Comparison of ENCODE assay signal across 28 cellular contexts in the genomic region with DNA sequence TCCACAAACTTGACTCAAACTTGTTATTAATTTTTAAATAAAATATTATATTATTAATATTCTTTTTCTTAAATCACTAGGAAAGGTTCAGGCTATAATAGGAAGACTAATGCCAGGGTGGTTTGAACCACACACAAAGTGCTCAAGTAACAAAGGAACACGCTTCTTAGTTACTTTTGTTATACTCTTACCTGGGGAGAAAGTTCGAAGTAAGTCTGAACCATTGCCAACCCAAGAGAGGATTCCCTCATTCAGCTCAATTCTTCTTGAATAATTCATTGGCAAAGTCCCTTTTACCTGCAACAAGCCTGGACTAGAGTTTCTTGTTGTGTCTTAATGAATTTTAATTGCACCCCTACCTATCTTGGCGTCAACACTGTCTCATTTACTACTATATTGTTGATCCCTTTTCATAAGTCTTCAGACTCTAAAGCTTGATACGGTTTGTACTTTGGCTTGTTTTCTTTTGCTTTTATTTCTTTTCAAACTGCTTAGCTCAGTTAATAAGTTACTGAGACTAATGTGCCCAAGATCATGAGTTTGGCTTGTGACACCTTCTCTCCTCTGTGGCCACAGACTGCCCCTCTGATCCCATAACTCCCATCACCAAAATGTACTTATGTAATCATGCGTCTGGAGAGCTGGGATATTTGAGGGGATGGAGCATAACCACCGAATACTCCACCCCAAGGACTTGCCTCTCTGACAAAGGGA. TPM values are rescaled to one million over a fixed set of nuclear protein-coding genes. Genes with fewer than 3 reads are reported as not detected.
"Had no signal": no experiment of that assay in that cellular context is flagged by ENCODE, and none has a peak within 500 bp of the region (broad histone marks: within the 10 kb centered on the region; RNA-seq: fewer than 3 reads in every experiment).

No MANE protein-coding gene starts in this region.

- H3K4me3 Mint-ChIP-seq: activated naive CD4-positive, alpha-beta T cell treated with anti-CD3 and anti-CD28 coated beads, Interleukin-2, amount 10 ng/mL, durations not matched to agents 7 days and 5 days; effector memory CD8-positive, alpha-beta T cell; naive B cell; stimulated activated memory B cell treated with anti-CD40 and anti-IgM and Interleukin-4, amounts not matched to agents 10 μg/mL and 1 μg/mL and 100 μg/mL, for 72 hours; T-cell; T-helper 2 cell treated with Interferon-gamma antibody and Interleukin-4, amounts not matched to agents 5 μg/mL and 100 μg/mL, for 36 hours had no signal

- H3K27me3 ChIP-seq: gastroesophageal sphincter, sigmoid colon, stomach, tibial artery, upper lobe of right lung had no signal

- H3K4me1 Mint-ChIP-seq: stimulated activated memory B cell treated with anti-CD40 and anti-IgM and Interleukin-4, amounts not matched to agents 10 μg/mL and 1 μg/mL and 100 μg/mL, for 72 hours; T-cell had no signal

- H3K4me3 ChIP-seq: gastroesophageal sphincter, left ventricle myocardium inferior, sigmoid colon, smooth muscle cell, stomach, tibial artery, upper lobe of right lung had no signal

- H3K27ac ChIP-seq: gastroesophageal sphincter, left ventricle myocardium inferior, sigmoid colon, stomach, tibial artery, upper lobe of right lung had no signal

- H3K36me3 Mint-ChIP-seq: activated naive CD4-positive, alpha-beta T cell treated with anti-CD3 and anti-CD28 coated beads, Interleukin-2, amount 10 ng/mL, durations not matched to agents 7 days and 5 days; stimulated activated memory B cell treated with anti-CD40 and anti-IgM and Interleukin-4, amounts not matched to agents 10 μg/mL and 1 μg/mL and 100 μg/mL, for 72 hours; T-cell had no signal

- H3K27me3 Mint-ChIP-seq: T-cell had no signal

- DNase-seq: activated CD4-positive, alpha-beta T cell treated with anti-CD3 and anti-CD28 coated beads for 48 hours; activated CD4-positive, alpha-beta T cell treated with anti-CD3 and anti-CD28 coated beads, Interleukin-2, amount 50 U/mL, for 48 hours; activated CD8-positive, alpha-beta memory T cell treated with anti-CD3 and anti-CD28 coated beads for 24 hours; activated effector memory CD4-positive, alpha-beta T cell treated with anti-CD3 and anti-CD28 coated beads, Interleukin-2, amount 50 U/mL, for 16 hours; activated naive CD4-positive, alpha-beta T cell treated with anti-CD3 and anti-CD28 coated beads, Interleukin-2, amount 10 ng/mL, durations not matched to agents 7 days and 5 days; amniotic stem cell; caudate nucleus; cortex of kidney; effector memory CD8-positive, alpha-beta T cell; hippocampal formation; left ventricle myocardium inferior; naive B cell; sigmoid colon; stimulated activated CD4-positive, alpha-beta T cell treated with anti-CD3 and anti-CD28 coated beads, Interleukin-1b, Interleukin-23, amount 100 ng/mL, for 48 hours; stimulated activated CD4-positive, alpha-beta T cell treated with anti-CD3 and anti-CD28 coated beads, Interleukin-4, amount 100 ng/mL, for 4 hours; stimulated activated CD8-positive, alpha-beta memory T cell treated with anti-CD3 and anti-CD28 coated beads, Interleukin-4, amount 100 ng/mL, for 48 hours; stomach; T-cell; tibial artery; upper lobe of right lung had no signal

- ATAC-seq: effector memory CD8-positive, alpha-beta T cell; gastroesophageal sphincter; stimulated activated memory B cell treated with anti-CD40 and anti-IgM and Interleukin-4, amounts not matched to agents 10 μg/mL and 1 μg/mL and 100 μg/mL, for 72 hours; T-cell; upper lobe of right lung had no signal

- H3K27ac Mint-ChIP-seq: activated naive CD4-positive, alpha-beta T cell treated with anti-CD3 and anti-CD28 coated beads, Interleukin-2, amount 10 ng/mL, durations not matched to agents 7 days and 5 days; effector memory CD8-positive, alpha-beta T cell; stimulated activated memory B cell treated with anti-CD40 and anti-IgM and Interleukin-4, amounts not matched to agents 10 μg/mL and 1 μg/mL and 100 μg/mL, for 72 hours; T-cell; T-helper 2 cell treated with Interferon-gamma antibody and Interleukin-4, amounts not matched to agents 5 μg/mL and 100 μg/mL, for 36 hours had no signal

- H3K9me3 Mint-ChIP-seq: activated naive CD4-positive, alpha-beta T cell treated with anti-CD3 and anti-CD28 coated beads, Interleukin-2, amount 10 ng/mL, durations not matched to agents 7 days and 5 days; effector memory CD8-positive, alpha-beta T cell; T-cell; T-helper 2 cell treated with Interferon-gamma antibody and Interleukin-4, amounts not matched to agents 5 μg/mL and 100 μg/mL, for 36 hours had no signal

- H3K9me3 ChIP-seq: gastroesophageal sphincter, left ventricle myocardium inferior, sigmoid colon, stomach, tibial artery, upper lobe of right lung had no signal

- H3K4me1 ChIP-seq: gastroesophageal sphincter, left ventricle myocardium inferior, sigmoid colon, stomach, tibial artery, upper lobe of right lung had no signal

- H3K4me2 ChIP-seq: smooth muscle cell had no signal

- H3K36me3 ChIP-seq: gastroesophageal sphincter, left ventricle myocardium inferior, sigmoid colon, stomach, tibial artery, upper lobe of right lung had no signal

RNA-seq across cellular contexts. Expression of gene C10orf67, which starts 10.2 kb away (rescaled TPM):
- total RNA-seq: chondrocyte, gastroesophageal sphincter, kidney epithelial cell, lung microvascular endothelial cell, pulmonary artery endothelial cell, sigmoid colon, smooth muscle cell had no signal
- polyA plus RNA-seq: smooth muscle cell had no signal
